19 cellular contexts compared by ENCODE assay signal in genomic region chr2:26317377-26318105, GRCh38. TPM values are rescaled to one million over a fixed set of nuclear protein-coding genes. Genes with fewer than 3 reads are reported as not detected.
DNase-seq lines count a peak whose midpoint lies in the region; ATAC-seq and TF ChIP-seq lines count a peak whose summit lies in the region.
"Had no signal": no experiment of that assay in that cellular context is flagged by ENCODE, and none has a peak within 500 bp of the region (broad histone marks: within the 10 kb centered on the region; RNA-seq: fewer than 3 reads in every experiment).

No MANE protein-coding gene starts in this region.

- DNase-seq in GM03348 (ENCODE audit: low spot score) (peak; percentile 23), NCI-H446 treated with DMSO at 0.1 percent for 48 hours (lab: John Stamatoyannopoulos, UW) (peak; percentile 41), cerebellum (ENCODE audit: low spot score) (peak; percentile 80), neural crest cell (ENCODE audit: low read depth, low spot score) (no peak)
- DNase-seq in CD8-positive, alpha-beta T cell: no peak
- DNase-seq: COR-L47; EL; GOT3; HFFc6; MV-4-11; NCI-H1417; NCI-H187 treated with DMSO at 0.1 percent for 48 hours; NCI-H345; NCI-H69; NK-92 treated with Interleukin-12 subunit alpha and Interleukin-12 subunit beta, amount 100 ng/mL, for 24 hours had no signal

- H3K4me3 ChIP-seq in CD8-positive, alpha-beta T cell (ENCODE audit: low read depth, low read length): no peak overlapping the region

- H3K27ac Mint-ChIP-seq in neural crest cell (ENCODE audit: unreplicated experiment): peak overlapping the region; percentile 50
- H3K27ac Mint-ChIP-seq in CD8-positive, alpha-beta T cell: no peak overlapping the region
- H3K27ac Mint-ChIP-seq: HFFc6 had no signal

- no peaks in the 10 kb centered on the region for H3K4me1 Mint-ChIP-seq in neural crest cell
- H3K4me1 Mint-ChIP-seq in CD8-positive, alpha-beta T cell (ENCODE audit: low read depth): no peaks in the 10 kb centered on the region

- no peaks in the 10 kb centered on the region for H3K9me3 ChIP-seq in CD8-positive, alpha-beta T cell (ENCODE audit: low read length)

- no peaks in the 10 kb centered on the region for H3K27me3 ChIP-seq in CD8-positive, alpha-beta T cell (ENCODE audit: insufficient read depth, low read length)

- no peak for ATAC-seq in GM21825 (IDR thresholded peaks at IDR 0.05; ENCODE audit: unreplicated experiment)
- no peak for ATAC-seq in CD8-positive, alpha-beta T cell
- ATAC-seq in HG03039 (IDR thresholded peaks at IDR 0.05; ENCODE audit: unreplicated experiment): no peak

- no peak overlapping the region for H3K4me3 Mint-ChIP-seq in neural crest cell
- H3K4me3 Mint-ChIP-seq in CD8-positive, alpha-beta T cell: no peak overlapping the region
- H3K4me3 Mint-ChIP-seq: HFFc6 had no signal

- H3K27me3 Mint-ChIP-seq in neural crest cell (ENCODE audit: low read depth): peaks cover 7% of the 10 kb centered on the region
- H3K27me3 Mint-ChIP-seq in CD8-positive, alpha-beta T cell (ENCODE audit: low read depth): no peaks in the 10 kb centered on the region

- no peaks in the 10 kb centered on the region for H3K4me1 ChIP-seq in CD8-positive, alpha-beta T cell (ENCODE audit: insufficient read depth, low read length)

- H3K27ac ChIP-seq in CD8-positive, alpha-beta T cell (ENCODE audit: low read depth, low read length): no peak overlapping the region
- H3K27ac ChIP-seq: C4-2B, RWPE1 had no signal

- CTCF ChIA-PET in CD8-positive, alpha-beta T cell (lab: Charles Lee): interaction anchor here (0.5 to 1.2 kb wide), 3 partner anchors 12 to 377 kb away, joined by 3 read pairs; partner anchors contain the start of genes HADHA and HADHB

- intact Hi-C loops in CD8-positive, alpha-beta T cell (cut with DNase I, micrococcal nuclease): no loop called here

- POLR2A ChIA-PET in CD8-positive, alpha-beta T cell (lab: Charles Lee): interaction anchor here (0.6 kb wide), 1 partner anchor 455 kb away, joined by 3 read pairs; no protein-coding TSS in a partner anchor

- no peaks in the 10 kb centered on the region for H3K36me3 ChIP-seq in CD8-positive, alpha-beta T cell (ENCODE audit: insufficient read depth, low read length)

- no peaks in the 10 kb centered on the region for H3K36me3 Mint-ChIP-seq in neural crest cell (ENCODE audit: low read depth)
- H3K36me3 Mint-ChIP-seq in CD8-positive, alpha-beta T cell: no peaks in the 10 kb centered on the region

- H3K9me3 Mint-ChIP-seq in neural crest cell: no peaks in the 10 kb centered on the region
- H3K9me3 Mint-ChIP-seq in CD8-positive, alpha-beta T cell: no peaks in the 10 kb centered on the region
- H3K9me3 Mint-ChIP-seq: HFFc6 had no signal

- TF ChIP-seq CTCF in neural crest cell (conservative IDR thresholded peaks at IDR 0.05): no peak
- no peak for TF ChIP-seq CTCF in CD8-positive, alpha-beta T cell (IDR thresholded peaks at IDR 0.05)

RNA-seq across cellular contexts. Expression of gene SELENOI, which starts 28.4 kb away (rescaled TPM):
- total RNA-seq in cerebellum: 48.8 TPM
- total RNA-seq in neural crest cell: 41.2 and 42.4 TPM in 2 replicates
- 10 to 100 TPM; 34.3 to 40.8 TPM for total RNA-seq in CD8-positive, alpha-beta T cell

RNA-seq across cellular contexts. Expression of gene ADGRF3, which starts 29.0 kb away (rescaled TPM):
- total RNA-seq in cerebellum: 0.18 TPM
- total RNA-seq in neural crest cell: 0.44 and 0.77 TPM in 2 replicates
- 1 to 10 TPM; 1.5 to 1.7 TPM for total RNA-seq in CD8-positive, alpha-beta T cell

Comparison
In these comparisons a context has a peak if more than half of its experiments do, and no peak if none do; other contexts are left out.
1. DNase-seq: peak in GM03348 (single experiment), NCI-H446 treated with DMSO at 0.1 percent for 48 hours (single experiment) and cerebellum (single experiment); none in neural crest cell (single experiment) and CD8-positive, alpha-beta T cell (0 of 7).